In genomic region chr13:38086721-38087120, GRCh38 we compare ENCODE assay signal across 25 cellular contexts.
"Had no signal": no experiment of that assay in that cellular context is flagged by ENCODE, and none has a peak within 500 bp of the region (broad histone marks: within the 10 kb centered on the region; RNA-seq: fewer than 3 reads in every experiment).

No MANE protein-coding gene starts in this region.

- H3K4me3 ChIP-seq: stomach, suprapubic skin, testis, thoracic aorta, thyroid gland, tibial artery, tibial nerve, transverse colon, upper lobe of left lung, uterus, vagina had no signal

- ATAC-seq: stimulated activated memory B cell treated with anti-CD40 and anti-IgM and Interleukin-4, amounts not matched to agents 10 μg/mL and 1 μg/mL and 100 μg/mL, for 72 hours; stimulated activated naive B cell treated with anti-CD40 and anti-IgM and Interleukin-4, amounts not matched to agents 10 μg/mL and 1 μg/mL and 100 μg/mL, for 72 hours; stimulated activated naive CD8-positive, alpha-beta T cell treated with anti-CD3 and anti-CD28 coated beads, Interleukin-15, amount 100 ng/mL, for 72 hours; stimulated activated naive CD8-positive, alpha-beta T cell treated with anti-CD3 and anti-CD28 coated beads, Interleukin-15, Interleukin-2, amounts not matched to agents 100 U/mL and 50 U/mL, for 24 hours had no signal

- H3K27me3 ChIP-seq: stomach, suprapubic skin, testis, thyroid gland, tibial artery, tibial nerve, transverse colon, upper lobe of left lung, uterus, vagina had no signal

- H3K4me1 ChIP-seq: stomach, suprapubic skin, testis, thyroid gland, tibial artery, tibial nerve, transverse colon, upper lobe of left lung, uterus, vagina had no signal

- H3K9me3 ChIP-seq: testis, thyroid gland, vagina had no signal

- FAIRE-seq: urothelium cell line had no signal

- H3K27ac ChIP-seq: stomach, suprapubic skin, testis, thoracic aorta, thyroid gland, tibial artery, tibial nerve, transverse colon, upper lobe of left lung, uterus, vagina had no signal

- DNase-seq: stimulated activated CD4-positive, alpha-beta T cell treated with anti-CD3 and anti-CD28 coated beads, Interleukin-2, amount 100 ng/mL, for 48 hours; stimulated activated CD4-positive, alpha-beta T cell treated with anti-CD3 and anti-CD28 coated beads, Interleukin-4, amount 100 ng/mL, for 1 hour; stimulated activated CD4-positive, alpha-beta T cell treated with anti-CD3 and anti-CD28 coated beads, Interleukin-4, amount 100 ng/mL, for 24 hours; stimulated activated CD4-positive, alpha-beta T cell treated with anti-CD3 and anti-CD28 coated beads, Interleukin-4, amount 100 ng/mL, for 4 hours; stimulated activated CD8-positive, alpha-beta memory T cell treated with anti-CD3 and anti-CD28 coated beads, Interleukin-4, amount 100 ng/mL, for 48 hours; stimulated activated naive B cell treated with anti-CD40 and anti-IgM and Interleukin-4, amounts not matched to agents 10 μg/mL and 1 μg/mL and 100 μg/mL, for 72 hours; stimulated activated naive CD4-positive, alpha-beta T cell; stimulated activated naive CD4-positive, alpha-beta T cell treated with Interleukin-2 at 50 U/mL for 16 hours; stimulated activated naive CD8-positive, alpha-beta T cell treated with anti-CD3 and anti-CD28 coated beads, Interleukin-15, amount 100 ng/mL, for 72 hours; stimulated activated naive CD8-positive, alpha-beta T cell treated with anti-CD3 and anti-CD28 coated beads, Interleukin-15, Interleukin-2, amounts not matched to agents 100 U/mL and 50 U/mL, for 24 hours; stomach; substantia nigra; testis; thyroid gland; tibial artery; transverse colon; trophoblast cell; upper lobe of left lung; uterus had no signal

- H3K36me3 ChIP-seq: thyroid gland, transverse colon, uterus, vagina had no signal
